Comparison of ENCODE assay signal across 13 cellular contexts in genomic region chr3:147383617-147384016, GRCh38. TPM values are rescaled to one million over a fixed set of nuclear protein-coding genes. Genes with fewer than 3 reads are reported as not detected.
DNase-seq lines count a peak whose midpoint lies in the region; ATAC-seq, FAIRE-seq and TF ChIP-seq lines count a peak whose summit lies in the region.
"Had no signal": no experiment of that assay in that cellular context is flagged by ENCODE, and none has a peak within 500 bp of the region (broad histone marks: within the 10 kb centered on the region; RNA-seq: fewer than 3 reads in every experiment).

No MANE protein-coding gene starts in this region.

- peak; percentile 81 for ATAC-seq in K562

- intact Hi-C loops in K562 (cut with micrococcal nuclease) = loop anchor here (10.0 kb wide), 1 partner anchor 1561 kb away; no protein-coding TSS in a partner anchor
- intact Hi-C loops in uterus (cut with DNase I; ENCODE audit: low total_unique reads) = no loop called here
- intact Hi-C loops in Caco-2 (cut with micrococcal nuclease; ENCODE audit: unreplicated experiment) = no loop called here

- BruUV-seq in K562 (replicated peaks; lab: Mats Ljungman, UMichigan) (no TSS peak), Caco-2 (replicated peaks; lab: Mats Ljungman, UMichigan) (no TSS peak)

- no peak overlapping the region for H3K4me3 Mint-ChIP-seq in Caco-2 (ENCODE audit: unreplicated experiment)
- H3K4me3 Mint-ChIP-seq: activated naive CD4-positive, alpha-beta T cell treated with anti-CD3 and anti-CD28 coated beads, Interleukin-2, amount 50 U/mL, for 24 hours had no signal

- FAIRE-seq in K562 (lab: Jason Lieb, UNC) = no peak

- H3K4me3 ChIP-seq in GM12865 (ENCODE audit: low read depth, low read length) (no peak overlapping the region), Loucy (ENCODE audit: low read length, poor library complexity, severe bottlenecking) (no peak overlapping the region), K562 (no peak overlapping the region), osteoblast (ENCODE audit: insufficient read depth, low read length) (no peak overlapping the region), uterus (no peak overlapping the region), Caco-2 (ENCODE audit: low read depth, low read length) (no peak overlapping the region)
- H3K4me3 ChIP-seq: right atrium auricular region, transverse colon had no signal

- H3K4me2 ChIP-seq in Loucy (ENCODE audit: low read depth, low read length, poor library complexity, severe bottlenecking) = no peak overlapping the region
- no peak overlapping the region for H3K4me2 ChIP-seq in K562 (ENCODE audit: insufficient read depth, low read length)
- no peak overlapping the region for H3K4me2 ChIP-seq in osteoblast (ENCODE audit: insufficient read depth, low read length)

- no peaks in the 10 kb centered on the region for H3K27me3 ChIP-seq in Loucy (ENCODE audit: insufficient read depth, low read length, poor library complexity, severe bottlenecking)
- peaks cover 0 to 22% of the 10 kb centered on the region in 2 experiments; a peak in 2 of 5 replicates for H3K27me3 ChIP-seq in K562 (ENCODE audit: control insufficient read depth in 2 of 2, insufficient read depth in 2 of 2, low read length in 2 of 2)
- H3K27me3 ChIP-seq in osteoblast (ENCODE audit: insufficient read depth, low read length) = peaks cover 100% of the 10 kb centered on the region
- H3K27me3 ChIP-seq in uterus = peaks cover 0 to 91% of the 10 kb centered on the region in 2 donors
- H3K27me3 ChIP-seq in Caco-2 (replicated peaks; ENCODE audit: control insufficient read depth, insufficient read depth, low read length) = no peaks in the 10 kb centered on the region

- H3K9me3 ChIP-seq in Loucy (ENCODE audit: insufficient read depth, low read depth, low read length) (no peaks in the 10 kb centered on the region), K562 (replicated peaks; ENCODE audit: control insufficient read depth, insufficient read depth, low read depth, low read length) (no peaks in the 10 kb centered on the region), osteoblast (ENCODE audit: low read depth, low read length) (peaks cover 2% of the 10 kb centered on the region), uterus (no peaks in the 10 kb centered on the region), Caco-2 (no peaks in the 10 kb centered on the region)
- H3K9me3 ChIP-seq: right atrium auricular region, transverse colon had no signal

- no peak for TF ChIP-seq RAD21 in K562 (CRISPR knock-in tag; conservative IDR thresholded peaks at IDR 0.05 in 1 of 2, IDR thresholded peaks at IDR 0.05 in 1 of 2)

- H3K79me2 ChIP-seq in Loucy (ENCODE audit: insufficient read depth, low read length) (no peaks in the 10 kb centered on the region), K562 (ENCODE audit: control insufficient read depth, insufficient read depth, low read length) (no peaks in the 10 kb centered on the region), osteoblast (ENCODE audit: insufficient read depth, low read length) (no peaks in the 10 kb centered on the region)

- in situ Hi-C loops in K562 (cut with MboI) = loop anchor here (25.0 kb wide), 1 partner anchor 1554 kb away; no protein-coding TSS in a partner anchor

- no peak overlapping the region for H3K9ac ChIP-seq in Loucy (ENCODE audit: low read depth, low read length, poor library complexity, severe bottlenecking)
- H3K9ac ChIP-seq in K562 (ENCODE audit: insufficient read depth in 1 of 2, low read depth in 2 of 2, low read length in 2 of 2) = no peak overlapping the region

- peak; percentile 12 for DNase-seq in GM12865 (ENCODE audit: low read depth)
- DNase-seq in K562 (ENCODE audit: extremely low read depth in 1 of 4, low spot score in 3 of 4) = peak in 1 of 4 experiments; percentile 9
- DNase-seq in osteoblast (ENCODE audit: insufficient read length, low spot score, missing footprints) = no peak
- no peak for DNase-seq in GM19238 (ENCODE audit: insufficient read length, low spot score)
- DNase-seq in uterus = no peak
- no peak for DNase-seq in Caco-2
- DNase-seq: activated CD4-positive, alpha-beta T cell treated with anti-CD3 and anti-CD28 coated beads, Interleukin-2, amount 50 U/mL, for 48 hours; DMS79; SW 1271; transverse colon had no signal

- TF ChIP-seq EP300 in K562 (IDR thresholded peaks at IDR 0.05; ENCODE audit: low read length) = no peak

- H3K4me1 ChIP-seq in Loucy (ENCODE audit: insufficient read depth, low read length, poor library complexity, severe bottlenecking) (no peaks in the 10 kb centered on the region), K562 (replicated peaks in 1 of 2; ENCODE audit: control insufficient read depth in 2 of 2, insufficient read depth in 2 of 2, low read length in 2 of 2) (no peaks in the 10 kb centered on the region), osteoblast (ENCODE audit: insufficient read depth, low read length) (no peaks in the 10 kb centered on the region), uterus (no peaks in the 10 kb centered on the region), Caco-2 (no peaks in the 10 kb centered on the region)
- H3K4me1 ChIP-seq: right atrium auricular region, transverse colon had no signal

- H3K27ac ChIP-seq in K562 (ENCODE audit: extremely low read depth, low read depth, low read length) (no peak overlapping the region), osteoblast (ENCODE audit: low read depth, low read length) (no peak overlapping the region), uterus (no peak overlapping the region)
- H3K27ac ChIP-seq: right atrium auricular region, transverse colon had no signal

- H4K20me1 ChIP-seq in Loucy (ENCODE audit: insufficient read depth, low read length, poor library complexity, severe bottlenecking) = no peaks in the 10 kb centered on the region
- no peaks in the 10 kb centered on the region for H4K20me1 ChIP-seq in K562 (replicated peaks; ENCODE audit: control insufficient read depth, insufficient read depth, low read length)
- H4K20me1 ChIP-seq in osteoblast (ENCODE audit: insufficient read depth, low read length) = no peaks in the 10 kb centered on the region

- TF ChIP-seq POLR2A in K562 (conservative IDR thresholded peaks at IDR 0.05) (no peak), uterus (IDR thresholded peaks at IDR 0.05) (no peak)

- no peaks in the 10 kb centered on the region for H3K9me3 Mint-ChIP-seq in Caco-2 (ENCODE audit: unreplicated experiment)

- H3K36me3 Mint-ChIP-seq in Caco-2 (ENCODE audit: insufficient read depth, unreplicated experiment) = no peaks in the 10 kb centered on the region

- POLR2A ChIA-PET in K562 (lab: Yijun Ruan, JAX) (no interaction called here), Caco-2 (lab: Charles Lee) (no interaction called here)

- no peaks in the 10 kb centered on the region for H3K9me1 ChIP-seq in K562 (ENCODE audit: control insufficient read depth, insufficient read depth, low read length)

- CTCF ChIA-PET in K562 (lab: Yijun Ruan, JAX; ENCODE audit: low intra/inter-chr PET ratio) (no interaction called here), Caco-2 (lab: Charles Lee) (no interaction called here)

- no peaks in the 10 kb centered on the region for H3K9me2 ChIP-seq in Loucy (replicated peaks; ENCODE audit: low read depth, low read length)

- no peaks in the 10 kb centered on the region for H3K27me3 Mint-ChIP-seq in Caco-2 (ENCODE audit: insufficient read depth, unreplicated experiment)

- no peaks in the 10 kb centered on the region for H3K4me1 Mint-ChIP-seq in Caco-2 (ENCODE audit: low read depth, unreplicated experiment)
- H3K4me1 Mint-ChIP-seq: activated naive CD4-positive, alpha-beta T cell treated with anti-CD3 and anti-CD28 coated beads, Interleukin-2, amount 50 U/mL, for 24 hours had no signal

- H3K27ac Mint-ChIP-seq in Caco-2 (ENCODE audit: unreplicated experiment) = no peak overlapping the region
- H3K27ac Mint-ChIP-seq: activated naive CD4-positive, alpha-beta T cell treated with anti-CD3 and anti-CD28 coated beads, Interleukin-2, amount 50 U/mL, for 24 hours had no signal

- WGBS in K562 (ENCODE audit: insufficient coverage, low coverage, missing lambda C conversion rate) = 4% methylated on average over 6 of the region's 6 CpGs

- H3F3A ChIP-seq in Loucy (ENCODE audit: low read depth) = no peaks in the 10 kb centered on the region

- H2AFZ ChIP-seq in Loucy (ENCODE audit: low read length) (no peak overlapping the region), K562 (ENCODE audit: low read depth, low read length) (no peak overlapping the region), osteoblast (ENCODE audit: low read length) (no peak overlapping the region)

- H3K36me3 ChIP-seq in Loucy (ENCODE audit: insufficient read depth, low read length) (no peaks in the 10 kb centered on the region), K562 (ENCODE audit: control insufficient read depth, insufficient read depth, low read length) (no peaks in the 10 kb centered on the region), osteoblast (ENCODE audit: insufficient read depth, low read length) (no peaks in the 10 kb centered on the region), uterus (no peaks in the 10 kb centered on the region), Caco-2 (ENCODE audit: control insufficient read depth, insufficient read depth, low read length) (no peaks in the 10 kb centered on the region)
- H3K36me3 ChIP-seq: right atrium auricular region, transverse colon had no signal

- TF ChIP-seq CTCF in GM12865 (IDR thresholded peaks at IDR 0.05; ENCODE audit: insufficient read depth, low read depth, low read length, missing control alignments) = peak; percentile 38
- peak; percentile 55 for TF ChIP-seq CTCF in Loucy (conservative IDR thresholded peaks at IDR 0.05; ENCODE audit: low read length)
- TF ChIP-seq CTCF in K562 (IDR thresholded peaks at IDR 0.05 in 2 of 3, conservative IDR thresholded peaks at IDR 0.05 in 1 of 3; ENCODE audit: insufficient read depth in 2 of 3, low read depth in 1 of 3, low read length in 3 of 3) = peak in 2 of 3 experiments; percentile 26 to 49; a peak in 2 of 6 replicates
- TF ChIP-seq CTCF in osteoblast (IDR thresholded peaks at IDR 0.05; ENCODE audit: extremely low read depth, low read depth, low read length) = peak; percentile 52
- TF ChIP-seq CTCF in uterus (IDR thresholded peaks at IDR 0.05) = no peak
- no peak for TF ChIP-seq CTCF in Caco-2 (IDR thresholded peaks at IDR 0.05; ENCODE audit: insufficient read depth in 1 of 2, low read depth in 1 of 2, low read length in 1 of 2, severe bottlenecking in 1 of 2, unreplicated experiment in 1 of 2)

RNA-seq across cellular contexts. Expression of gene ZIC4, which starts 22.7 kb away (rescaled TPM):
- total RNA-seq in K562 (2011; cell fraction: chromatin; rRNA removed; ENCODE audit: low replicate concordance) = not detected in 2 replicates
- total RNA-seq in K562 (2011; cell fraction: nucleolus; rRNA removed) = not detected in 2 replicates
- total RNA-seq in K562 (2011; cell fraction: nucleoplasm; rRNA removed) = not detected in 2 replicates
- total RNA-seq in K562 (2014; rRNA removed) (not detected in 2 replicates), K562 (2014; rRNA removed; fragmentation: Illumina TruSeq; extraction: Trizol) (not detected in 2 replicates), K562 (2015; rRNA removed; fragmentation: Illumina TruSeq; extraction: Trizol) (not detected in 2 replicates), K562 (2021) (not detected in 2 replicates), osteoblast (0.29 and 0.72 TPM in 2 replicates), uterus (not detected), Caco-2 (2022) (not detected in 2 replicates)
- polyA plus RNA-seq in K562 (2011; rRNA removed) (0.01 TPM in 1 of 2 replicates, not detected in the other), K562 (2014; fragmentation: Illumina TruSeq; extraction: Trizol) (not detected in 2 replicates), K562 (2014; fragmentation: Nextera tagmentation; extraction: Ambion mirVana) (not detected), K562 (2014; rRNA removed) (not detected in 2 replicates)
- polyA plus RNA-seq in K562 (2011; cell fraction: cytosol; rRNA removed) = not detected in 2 replicates
- 0.07 TPM in 1 of 2 replicates, not detected in the other for polyA plus RNA-seq in K562 (2011; cell fraction: nucleus; rRNA removed)
- polyA plus RNA-seq in K562 (2012) = 0.07 TPM in 1 of 2 replicates, not detected in the other
- polyA minus RNA-seq in K562 (2011; rRNA and poly(A)+ RNA removed) = not detected in 2 replicates
- not detected in 2 replicates for polyA minus RNA-seq in K562 (2011; cell fraction: cytosol; rRNA and poly(A)+ RNA removed)
- polyA minus RNA-seq in K562 (2011; cell fraction: nucleus; rRNA and poly(A)+ RNA removed) = not detected in 2 replicates
- total RNA-seq: right atrium auricular region, transverse colon had no signal

RNA-seq across cellular contexts. Expression of gene ZIC1, which starts 25.5 kb away (rescaled TPM):
- not detected in 2 replicates for total RNA-seq in K562 (2011; cell fraction: chromatin; rRNA removed; ENCODE audit: low replicate concordance)
- not detected in 2 replicates for total RNA-seq in K562 (2011; cell fraction: nucleolus; rRNA removed)
- 0.29 TPM in 1 of 2 replicates, not detected in the other for total RNA-seq in K562 (2011; cell fraction: nucleoplasm; rRNA removed)
- total RNA-seq in K562 (2014; rRNA removed) (not detected in 2 replicates), K562 (2014; rRNA removed; fragmentation: Illumina TruSeq; extraction: Trizol) (not detected in 2 replicates), K562 (2015; rRNA removed; fragmentation: Illumina TruSeq; extraction: Trizol) (not detected in 2 replicates), K562 (2021) (0.42 TPM in 1 of 2 replicates, not detected in the other), osteoblast (2.1 and 3.6 TPM in 2 replicates), uterus (not detected), Caco-2 (2022) (not detected in 2 replicates)
- polyA plus RNA-seq in K562 (2011; rRNA removed) (0.21 and 0.53 TPM in 2 replicates), K562 (2014; fragmentation: Illumina TruSeq; extraction: Trizol) (not detected in 2 replicates), K562 (2014; fragmentation: Nextera tagmentation; extraction: Ambion mirVana) (not detected), K562 (2014; rRNA removed) (not detected in 2 replicates)
- polyA plus RNA-seq in K562 (2011; cell fraction: cytosol; rRNA removed) = 0.83 and 1.3 TPM in 2 replicates
- 0.81 and 3.1 TPM in 2 replicates for polyA plus RNA-seq in K562 (2011; cell fraction: nucleus; rRNA removed)
- 0.22 and 0.28 TPM in 2 replicates for polyA plus RNA-seq in K562 (2012)
- not detected in 2 replicates for polyA minus RNA-seq in K562 (2011; rRNA and poly(A)+ RNA removed)
- polyA minus RNA-seq in K562 (2011; cell fraction: cytosol; rRNA and poly(A)+ RNA removed) = 1.8 TPM in 1 of 2 replicates, not detected in the other
- 0.27 and 0.89 TPM in 2 replicates for polyA minus RNA-seq in K562 (2011; cell fraction: nucleus; rRNA and poly(A)+ RNA removed)
- total RNA-seq: transverse colon had no signal

Comparison
In these comparisons a context has a peak if more than half of its experiments do, and no peak if none do; other contexts are left out.
1. CTCF ChIP-seq: peak in GM12865 (single experiment), Loucy (single experiment), K562 (2 of 3) and osteoblast (single experiment); none in uterus (0 of 4) and Caco-2 (0 of 2).